ENCODE assay signal across 23 cellular contexts in genomic region chr5:179918742-179919486, GRCh38.
"Had no signal": no experiment of that assay in that cellular context is flagged by ENCODE, and none has a peak within 500 bp of the region (broad histone marks: within the 10 kb centered on the region; RNA-seq: fewer than 3 reads in every experiment).

No MANE protein-coding gene starts in this region.

- H3K9me3 ChIP-seq: MG63, SJSA1 had no signal

- H3K36me3 Mint-ChIP-seq: activated naive CD8-positive, alpha-beta T cell had no signal

- H3K27ac ChIP-seq: SJSA1 had no signal

- DNase-seq: activated CD4-positive, alpha-beta T cell treated with anti-CD3 and anti-CD28 coated beads for 4 hours; activated CD8-positive, alpha-beta T cell treated with anti-CD3 and anti-CD28 coated beads for 36 hours; activated gamma-delta T cell; activated naive CD4-positive, alpha-beta T cell treated with anti-CD3 and anti-CD28 coated beads for 36 hours; activated T-cell treated with anti-CD3 and anti-CD28 coated beads for 4 hours; activated T-cell treated with anti-CD3 and anti-CD28 coated beads, Interleukin-2, amount 50 U/mL, for 48 hours; amygdala; MG63; NCI-H1105; NCI-H1436; NCI-H187; NCI-H2081; NCI-H510A treated with DMSO at 0.1 percent for 48 hours; NCI-H69; PC-3; SHP77 had no signal

- H3K27me3 Mint-ChIP-seq: brain had no signal

- H3K36me3 ChIP-seq: MG63, SJSA1 had no signal

- H3K4me3 ChIP-seq: MG63, SJSA1 had no signal

- H3K4me3 Mint-ChIP-seq: activated CD8-positive, alpha-beta T cell treated with anti-CD3 and anti-CD28 coated beads for 36 hours; activated naive CD4-positive, alpha-beta T cell treated with anti-CD3 and anti-CD28 coated beads for 36 hours; activated naive CD8-positive, alpha-beta T cell; activated T-helper 17 cell treated with anti-CD3 and anti-CD28 coated beads, Interleukin-2, amount 50 U/mL, for 72 hours; brain; T-helper 1 cell treated with Interleukin-12 subunit alpha and Interleukin-12 subunit beta and Interleukin-4 antibody, amounts not matched to agents 30 μg/mL and 1 μg/mL, for 36 hours had no signal

- ATAC-seq: activated CD4-positive, CD25-positive, alpha-beta regulatory T cell treated with anti-CD3 and anti-CD28 coated beads, Interleukin-2, amount 50 U/mL, for 24 hours; activated CD8-positive, alpha-beta T cell treated with anti-CD3 and anti-CD28 coated beads for 36 hours; activated T-helper 17 cell treated with anti-CD3 and anti-CD28 coated beads, Interleukin-2, amount 50 U/mL, for 72 hours; PC-3; SK-N-SH treated with all-trans-retinoic acid at 6 μM for 48 hours had no signal

- H3K9me3 Mint-ChIP-seq: activated CD8-positive, alpha-beta T cell treated with anti-CD3 and anti-CD28 coated beads for 36 hours; activated naive CD4-positive, alpha-beta T cell treated with anti-CD3 and anti-CD28 coated beads for 36 hours; activated T-helper 17 cell treated with anti-CD3 and anti-CD28 coated beads, Interleukin-2, amount 50 U/mL, for 72 hours; brain; T-helper 1 cell treated with Interleukin-12 subunit alpha and Interleukin-12 subunit beta and Interleukin-4 antibody, amounts not matched to agents 30 μg/mL and 1 μg/mL, for 36 hours had no signal

- H3K27ac Mint-ChIP-seq: activated CD8-positive, alpha-beta T cell treated with anti-CD3 and anti-CD28 coated beads for 36 hours; activated naive CD4-positive, alpha-beta T cell treated with anti-CD3 and anti-CD28 coated beads for 36 hours; activated naive CD8-positive, alpha-beta T cell; activated T-helper 17 cell treated with anti-CD3 and anti-CD28 coated beads, Interleukin-2, amount 50 U/mL, for 72 hours; T-helper 1 cell treated with Interleukin-12 subunit alpha and Interleukin-12 subunit beta and Interleukin-4 antibody, amounts not matched to agents 30 μg/mL and 1 μg/mL, for 36 hours had no signal

- H3K4me1 Mint-ChIP-seq: activated T-helper 17 cell treated with anti-CD3 and anti-CD28 coated beads, Interleukin-2, amount 50 U/mL, for 72 hours had no signal
